In the genomic region with DNA sequence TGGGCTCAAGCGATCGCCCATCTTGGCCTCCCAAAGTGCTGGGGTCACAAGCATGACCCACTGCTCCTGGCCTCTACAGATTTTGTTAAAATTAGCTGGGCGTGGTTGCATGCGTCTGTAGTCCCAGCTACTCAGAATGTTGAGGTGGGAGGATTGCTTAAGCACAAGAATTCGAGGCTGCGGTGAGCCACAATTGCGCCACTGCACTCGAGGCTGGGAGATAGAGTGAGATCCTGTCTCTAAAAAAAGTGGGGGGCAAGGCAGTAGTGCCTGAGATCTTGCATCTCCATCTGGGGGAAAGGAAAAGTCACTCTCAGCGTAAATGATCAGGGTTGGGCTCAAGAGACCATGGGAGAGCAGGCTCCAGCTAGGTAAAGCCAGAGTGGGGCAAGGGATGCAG, we compare ENCODE assay signal across 12 cellular contexts. TPM values are rescaled to one million over a fixed set of nuclear protein-coding genes. Genes with fewer than 3 reads are reported as not detected.
A peak's percentile ranks its signal among the peaks of the same experiment; 100 is the strongest.
DNase-seq lines count a peak whose midpoint lies in the region; ATAC-seq and TF ChIP-seq lines count a peak whose summit lies in the region.
"Had no signal": no experiment of that assay in that cellular context is flagged by ENCODE, and none has a peak within 500 bp of the region (broad histone marks: within the 10 kb centered on the region; RNA-seq: fewer than 3 reads in every experiment).

No MANE protein-coding gene starts in this region.

- no peaks in the 10 kb centered on the region for H3K9me3 Mint-ChIP-seq in WTC11
- H3K9me3 Mint-ChIP-seq in natural killer cell: no peaks in the 10 kb centered on the region
- H3K9me3 Mint-ChIP-seq: activated naive CD8-positive, alpha-beta T cell treated with anti-CD3 and anti-CD28 coated beads, Interleukin-2, amount 50 U/mL, for 24 hours; T-helper 1 cell treated with Interleukin-12 subunit alpha and Interleukin-12 subunit beta and Interleukin-4 antibody, amounts not matched to agents 30 μg/mL and 1 μg/mL, for 36 hours had no signal

- H3K27ac Mint-ChIP-seq in WTC11 (peak overlapping the region; percentile 84), natural killer cell (no peak overlapping the region)
- H3K27ac Mint-ChIP-seq: activated naive CD8-positive, alpha-beta T cell treated with anti-CD3 and anti-CD28 coated beads, Interleukin-2, amount 50 U/mL, for 24 hours had no signal

- H3K4me3 Mint-ChIP-seq in WTC11 (no peak overlapping the region), natural killer cell (no peak overlapping the region)
- H3K4me3 Mint-ChIP-seq: activated naive CD8-positive, alpha-beta T cell treated with anti-CD3 and anti-CD28 coated beads, Interleukin-2, amount 50 U/mL, for 24 hours; T-helper 1 cell treated with Interleukin-12 subunit alpha and Interleukin-12 subunit beta and Interleukin-4 antibody, amounts not matched to agents 30 μg/mL and 1 μg/mL, for 36 hours had no signal

- ATAC-seq in WTC11 (no peak), natural killer cell (peak in 2 of 3 donors; percentile 36 to 63)
- ATAC-seq: activated naive CD8-positive, alpha-beta T cell treated with anti-CD3 and anti-CD28 coated beads, Interleukin-2, amount 50 U/mL, for 24 hours; gastrocnemius medialis had no signal

- H3K27me3 Mint-ChIP-seq in WTC11 (ENCODE audit: low read depth): peaks cover 26% of the 10 kb centered on the region
- H3K27me3 Mint-ChIP-seq in natural killer cell (ENCODE audit: low read depth in 2 of 2): peaks cover 18 to 39% of the 10 kb centered on the region in 2 donors

- intact Hi-C loops in natural killer cell (cut with micrococcal nuclease): no loop called here

- H3K4me1 Mint-ChIP-seq in WTC11: peaks cover 82% of the 10 kb centered on the region
- H3K4me1 Mint-ChIP-seq in natural killer cell: peaks cover 6 to 7% of the 10 kb centered on the region in 2 donors

- POLR2A ChIA-PET in WTC11 (lab: Charles Lee): interaction anchor here (0.7 kb wide), 1 partner anchor 21 kb away, joined by 4 read pairs; no protein-coding TSS in a partner anchor

- DNase-seq in GF-D8 (lab: John Stamatoyannopoulos, UW) (peak; percentile 68), MV-4-11 (lab: John Stamatoyannopoulos, UW) (peak; percentile 98), WTC11 (ENCODE audit: low spot score) (no peak), natural killer cell (no peak), HuH-7.5 (ENCODE audit: low spot score) (no peak), putamen (ENCODE audit: low spot score) (no peak)
- DNase-seq in effector CD8-positive, alpha-beta T cell (lab: John Stamatoyannopoulos, UW): no peak
- DNase-seq: activated naive CD8-positive, alpha-beta T cell treated with anti-CD3 and anti-CD28 coated beads, Interleukin-2, amount 50 U/mL, for 24 hours; Calu3; gastrocnemius medialis; NCI-H1694 treated with DMSO at 0.1 percent for 48 hours had no signal

- H3K36me3 Mint-ChIP-seq in WTC11 (no peaks in the 10 kb centered on the region), natural killer cell (no peaks in the 10 kb centered on the region)

- CTCF ChIA-PET in WTC11 (lab: Charles Lee): interaction anchor here (0.8 to 1.8 kb wide), 3 partner anchors 8 to 15 kb away, joined by 3 to 13 read pairs (median 7); no protein-coding TSS in a partner anchor

- TF ChIP-seq CTCF in WTC11 (IDR thresholded peaks at IDR 0.05) (no peak), natural killer cell (IDR thresholded peaks at IDR 0.05) (no peak)

TF ChIP-seq in WTC11, 78 proteins besides CTCF, POLR2A, EP300 and RAD21:
- TF ChIP-seq FOXK1 (CRISPR knock-in tag; IDR thresholded peaks at IDR 0.05) (no peak), ZNF416 (CRISPR knock-in tag; IDR thresholded peaks at IDR 0.05) (no peak), ZNF396 (CRISPR knock-in tag; IDR thresholded peaks at IDR 0.05; ENCODE audit: borderline replicate concordance) (no peak), ZNF232 (CRISPR knock-in tag; IDR thresholded peaks at IDR 0.05) (no peak), ZNF317 (CRISPR knock-in tag; IDR thresholded peaks at IDR 0.05; ENCODE audit: borderline replicate concordance, low read depth) (no peak), ZNF138 (CRISPR knock-in tag; conservative IDR thresholded peaks at IDR 0.05) (no peak), CBFB (CRISPR knock-in tag; IDR thresholded peaks at IDR 0.05; ENCODE audit: low read depth) (no peak), NR2C2 (CRISPR knock-in tag; IDR thresholded peaks at IDR 0.05) (no peak), TP53 (CRISPR knock-in tag; IDR thresholded peaks at IDR 0.05) (no peak)
- TF ChIP-seq, protein P1, sequence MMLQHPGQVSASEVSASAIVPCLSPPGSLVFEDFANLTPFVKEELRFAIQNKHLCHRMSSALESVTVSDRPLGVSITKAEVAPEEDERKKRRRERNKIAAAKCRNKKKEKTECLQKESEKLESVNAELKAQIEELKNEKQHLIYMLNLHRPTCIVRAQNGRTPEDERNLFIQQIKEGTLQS (CRISPR knock-in tag; conservative IDR thresholded peaks at IDR 0.05): no peak
- TF ChIP-seq, protein P2, sequence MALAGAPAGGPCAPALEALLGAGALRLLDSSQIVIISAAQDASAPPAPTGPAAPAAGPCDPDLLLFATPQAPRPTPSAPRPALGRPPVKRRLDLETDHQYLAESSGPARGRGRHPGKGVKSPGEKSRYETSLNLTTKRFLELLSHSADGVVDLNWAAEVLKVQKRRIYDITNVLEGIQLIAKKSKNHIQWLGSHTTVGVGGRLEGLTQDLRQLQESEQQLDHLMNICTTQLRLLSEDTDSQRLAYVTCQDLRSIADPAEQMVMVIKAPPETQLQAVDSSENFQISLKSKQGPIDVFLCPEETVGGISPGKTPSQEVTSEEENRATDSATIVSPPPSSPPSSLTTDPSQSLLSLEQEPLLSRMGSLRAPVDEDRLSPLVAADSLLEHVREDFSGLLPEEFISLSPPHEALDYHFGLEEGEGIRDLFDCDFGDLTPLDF (CRISPR knock-in tag; IDR thresholded peaks at IDR 0.05): no peak
- TF ChIP-seq, protein P3, sequence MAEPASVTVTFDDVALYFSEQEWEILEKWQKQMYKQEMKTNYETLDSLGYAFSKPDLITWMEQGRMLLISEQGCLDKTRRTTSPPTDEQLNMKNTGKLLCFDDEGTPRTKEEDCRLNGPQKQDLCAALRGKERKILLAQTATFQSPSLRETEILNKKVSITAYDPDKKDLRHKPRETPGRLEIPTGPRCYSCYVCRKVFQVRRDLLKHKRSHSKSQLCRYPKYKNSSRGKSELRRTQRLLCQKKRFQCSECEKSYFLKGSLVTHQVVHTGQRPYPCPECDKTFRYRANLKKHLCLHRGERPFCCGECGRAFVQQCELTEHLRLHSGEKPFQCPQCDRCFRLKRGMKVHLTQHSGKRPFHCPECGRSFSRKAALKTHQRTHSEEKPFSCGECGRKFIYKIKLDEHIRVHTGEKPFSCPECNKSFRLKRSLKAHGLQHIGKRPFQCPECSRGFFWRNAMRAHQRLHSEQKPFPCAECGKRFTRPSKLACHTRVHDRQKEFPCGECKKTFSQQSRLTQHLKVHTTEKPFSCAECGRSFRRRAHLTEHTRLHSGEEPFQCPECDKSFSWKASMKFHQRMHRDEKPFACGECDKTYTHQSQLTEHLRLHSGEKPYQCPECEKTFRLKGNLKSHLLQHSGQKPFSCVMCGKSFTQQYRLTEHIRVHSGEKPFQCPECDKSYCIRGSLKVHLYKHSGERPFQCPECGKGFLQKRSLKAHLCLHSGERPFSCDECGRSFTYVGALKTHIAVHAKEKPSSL (CRISPR knock-in tag; conservative IDR thresholded peaks at IDR 0.05): no peak
- TF ChIP-seq, protein P4, sequence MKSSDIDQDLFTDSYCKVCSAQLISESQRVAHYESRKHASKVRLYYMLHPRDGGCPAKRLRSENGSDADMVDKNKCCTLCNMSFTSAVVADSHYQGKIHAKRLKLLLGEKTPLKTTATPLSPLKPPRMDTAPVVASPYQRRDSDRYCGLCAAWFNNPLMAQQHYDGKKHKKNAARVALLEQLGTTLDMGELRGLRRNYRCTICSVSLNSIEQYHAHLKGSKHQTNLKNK (CRISPR knock-in tag; IDR thresholded peaks at IDR 0.05): no peak
- TF ChIP-seq, protein P5, sequence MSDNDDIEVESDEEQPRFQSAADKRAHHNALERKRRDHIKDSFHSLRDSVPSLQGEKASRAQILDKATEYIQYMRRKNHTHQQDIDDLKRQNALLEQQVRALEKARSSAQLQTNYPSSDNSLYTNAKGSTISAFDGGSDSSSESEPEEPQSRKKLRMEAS (CRISPR knock-in tag; IDR thresholded peaks at IDR 0.05): no peak
- TF ChIP-seq, protein P6, sequence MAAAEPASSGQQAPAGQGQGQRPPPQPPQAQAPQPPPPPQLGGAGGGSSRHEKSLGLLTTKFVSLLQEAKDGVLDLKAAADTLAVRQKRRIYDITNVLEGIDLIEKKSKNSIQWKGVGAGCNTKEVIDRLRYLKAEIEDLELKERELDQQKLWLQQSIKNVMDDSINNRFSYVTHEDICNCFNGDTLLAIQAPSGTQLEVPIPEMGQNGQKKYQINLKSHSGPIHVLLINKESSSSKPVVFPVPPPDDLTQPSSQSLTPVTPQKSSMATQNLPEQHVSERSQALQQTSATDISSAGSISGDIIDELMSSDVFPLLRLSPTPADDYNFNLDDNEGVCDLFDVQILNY (CRISPR knock-in tag; IDR thresholded peaks at IDR 0.05): no peak
- TF ChIP-seq, protein P7, sequence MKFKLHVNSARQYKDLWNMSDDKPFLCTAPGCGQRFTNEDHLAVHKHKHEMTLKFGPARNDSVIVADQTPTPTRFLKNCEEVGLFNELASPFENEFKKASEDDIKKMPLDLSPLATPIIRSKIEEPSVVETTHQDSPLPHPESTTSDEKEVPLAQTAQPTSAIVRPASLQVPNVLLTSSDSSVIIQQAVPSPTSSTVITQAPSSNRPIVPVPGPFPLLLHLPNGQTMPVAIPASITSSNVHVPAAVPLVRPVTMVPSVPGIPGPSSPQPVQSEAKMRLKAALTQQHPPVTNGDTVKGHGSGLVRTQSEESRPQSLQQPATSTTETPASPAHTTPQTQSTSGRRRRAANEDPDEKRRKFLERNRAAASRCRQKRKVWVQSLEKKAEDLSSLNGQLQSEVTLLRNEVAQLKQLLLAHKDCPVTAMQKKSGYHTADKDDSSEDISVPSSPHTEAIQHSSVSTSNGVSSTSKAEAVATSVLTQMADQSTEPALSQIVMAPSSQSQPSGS (CRISPR knock-in tag; IDR thresholded peaks at IDR 0.05; ENCODE audit: borderline replicate concordance, low read depth): no peak
TF ChIP-seq in WTC11: peak in this region for 0.

RNA-seq across cellular contexts. Expression of a gene that starts 10.5 kb away (rescaled TPM):
- 107 to 139 TPM (median 115 TPM) in 3 replicates for total RNA-seq in WTC11 (2021)
- total RNA-seq in natural killer cell: 100 to 1,000 TPM; 307 to 377 (median 350) TPM

RNA-seq across cellular contexts. Expression of a gene that starts 44.7 kb away (rescaled TPM):
- total RNA-seq in WTC11 (2021) (560 to 611 TPM (median 602 TPM) in 3 replicates), natural killer cell (10 to 100 TPM in 1 of 3 donors, 1 to 10 TPM in 2; 4.5 to 10.6 (median 6.3) TPM)

RNA-seq across cellular contexts. Expression of a gene that starts 54.8 kb away (rescaled TPM):
- 0.62 to 0.85 TPM (median 0.62 TPM) in 3 replicates for total RNA-seq in WTC11 (2021)
- total RNA-seq in natural killer cell: 1 to 10 TPM; 2.2 to 6.5 (median 3.7) TPM
- total RNA-seq: Calu3, gastrocnemius medialis had no signal

RNA-seq across cellular contexts. Expression of a gene that starts 59.3 kb away (rescaled TPM):
- total RNA-seq in WTC11 (2021) (10.9 to 12.6 TPM (median 11.4 TPM) in 3 replicates), natural killer cell (not detected)
- total RNA-seq: Calu3 had no signal

Comparison
In these comparisons a context has a peak if more than half of its experiments do, and no peak if none do; other contexts are left out.
1. DNase-seq: peak in GF-D8 (single experiment) and MV-4-11 (single experiment); none in WTC11 (single experiment), natural killer cell (single experiment), HuH-7.5 (single experiment), effector CD8-positive, alpha-beta T cell (single experiment) and putamen (single experiment).
2. RNA of a gene that starts 44.7 kb away (total RNA-seq): 560 to 611 TPM in WTC11; 4.5 to 10.6 TPM in natural killer cell; every median in the first group is over 10 times any median in the second.